In the genomic region with DNA sequence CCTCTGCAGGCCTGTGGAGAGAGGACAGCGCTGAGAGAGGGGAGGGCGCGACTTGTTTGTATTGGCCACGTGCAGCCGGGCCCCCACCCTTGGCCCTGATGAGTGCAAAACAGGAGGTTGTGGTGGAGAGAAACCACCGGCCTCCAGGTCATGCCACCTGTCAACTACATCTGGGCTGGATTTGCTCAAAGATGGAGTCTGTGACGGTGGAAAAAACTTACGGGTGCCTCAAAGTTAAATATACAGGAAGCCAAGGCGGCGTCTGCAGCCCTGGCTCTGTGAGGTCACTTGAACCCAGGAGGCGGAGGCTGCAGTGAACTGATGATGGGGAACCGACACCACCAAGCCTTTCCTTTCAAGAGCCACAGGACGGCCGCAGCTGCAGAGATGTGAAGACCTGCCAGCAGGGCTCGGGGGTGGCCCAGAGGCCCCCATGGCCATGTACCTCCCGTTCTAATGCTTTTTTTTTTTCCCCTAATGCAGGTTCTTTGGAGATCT, we compare ENCODE assay signal across 8 cellular contexts. TPM values are rescaled to one million over a fixed set of nuclear protein-coding genes. Genes with fewer than 3 reads are reported as not detected.
DNase-seq lines count a peak whose midpoint lies in the region; ATAC-seq, FAIRE-seq and TF ChIP-seq lines count a peak whose summit lies in the region.

No MANE protein-coding gene starts in this region.

- intact Hi-C loops in activated CD8-positive, alpha-beta T cell treated with anti-CD3 and anti-CD28 coated beads for 36 hours (cut with micrococcal nuclease) = no loop called here
- intact Hi-C loops in Calu3 (cut with micrococcal nuclease; ENCODE audit: unreplicated experiment) = no loop called here

- POLR2A ChIA-PET in activated CD8-positive, alpha-beta T cell treated with anti-CD3 and anti-CD28 coated beads for 36 hours (lab: Charles Lee) = no interaction called here

- H3K27ac Mint-ChIP-seq in activated CD8-positive, alpha-beta T cell treated with anti-CD3 and anti-CD28 coated beads for 36 hours = peak overlapping the region; percentile 25
- H3K27ac Mint-ChIP-seq in Calu3 (ENCODE audit: unreplicated experiment) = no peak overlapping the region

- DNase-seq in GM19239 (ENCODE audit: insufficient read length, low spot score) (no peak), putamen (ENCODE audit: low spot score) (no peak), Calu3 (no peak), NCI-H526 treated with DMSO at 0.1 percent for 48 hours (lab: John Stamatoyannopoulos, UW) (no peak), NCI-H1105 treated with DMSO at 0.1 percent for 48 hours (lab: John Stamatoyannopoulos, UW) (no peak)
- peak; percentile 82 for DNase-seq in activated CD8-positive, alpha-beta T cell treated with anti-CD3 and anti-CD28 coated beads for 36 hours
- peak; percentile 4 to 31 (median 10) for DNase-seq in stimulated activated CD4-positive, alpha-beta T cell treated with anti-CD3 and anti-CD28 coated beads, TNF-alpha, amount 100 ng/mL, for 1 hour (ENCODE audit: low read depth in 3 of 3, low spot score in 1 of 3)

- FAIRE-seq in GM19239 (lab: Jason Lieb, UNC) = peak; percentile 84

- no peaks in the 10 kb centered on the region for H3K27me3 Mint-ChIP-seq in activated CD8-positive, alpha-beta T cell treated with anti-CD3 and anti-CD28 coated beads for 36 hours
- H3K27me3 Mint-ChIP-seq in Calu3 (ENCODE audit: unreplicated experiment) = no peaks in the 10 kb centered on the region

- CTCF ChIA-PET in activated CD8-positive, alpha-beta T cell treated with anti-CD3 and anti-CD28 coated beads for 36 hours (lab: Charles Lee) = interaction anchor here (1.1 kb wide), 1 partner anchor 18 kb away, joined by 3 read pairs; no protein-coding TSS in a partner anchor
- CTCF ChIA-PET in Calu3 (lab: Charles Lee) = no interaction called here

- ATAC-seq in HG03108 (IDR thresholded peaks at IDR 0.05; ENCODE audit: unreplicated experiment) = peak; percentile 85
- ATAC-seq in activated CD8-positive, alpha-beta T cell treated with anti-CD3 and anti-CD28 coated beads for 36 hours = peak; percentile 78

- H3K9me3 Mint-ChIP-seq in activated CD8-positive, alpha-beta T cell treated with anti-CD3 and anti-CD28 coated beads for 36 hours = no peaks in the 10 kb centered on the region
- no peaks in the 10 kb centered on the region for H3K9me3 Mint-ChIP-seq in Calu3 (ENCODE audit: low read depth, unreplicated experiment)

- peak overlapping the region; percentile 21 for H3K4me3 Mint-ChIP-seq in activated CD8-positive, alpha-beta T cell treated with anti-CD3 and anti-CD28 coated beads for 36 hours
- no peak overlapping the region for H3K4me3 Mint-ChIP-seq in Calu3 (ENCODE audit: low read depth, unreplicated experiment)

- H3K4me1 Mint-ChIP-seq in activated CD8-positive, alpha-beta T cell treated with anti-CD3 and anti-CD28 coated beads for 36 hours (ENCODE audit: low read depth) = peaks cover 28% of the 10 kb centered on the region
- H3K4me1 Mint-ChIP-seq in Calu3 (ENCODE audit: low read depth, unreplicated experiment) = no peaks in the 10 kb centered on the region

- no peaks in the 10 kb centered on the region for H3K36me3 Mint-ChIP-seq in activated CD8-positive, alpha-beta T cell treated with anti-CD3 and anti-CD28 coated beads for 36 hours (ENCODE audit: low read depth)
- H3K36me3 Mint-ChIP-seq in Calu3 (ENCODE audit: insufficient read depth, unreplicated experiment) = no peaks in the 10 kb centered on the region

- BruUV-seq in Calu3 (replicated peaks; lab: Mats Ljungman, UMichigan) = no TSS peak

- no peak for TF ChIP-seq CTCF in activated CD8-positive, alpha-beta T cell treated with anti-CD3 and anti-CD28 coated beads for 36 hours (IDR thresholded peaks at IDR 0.05)
- TF ChIP-seq CTCF in Calu3 (IDR thresholded peaks at IDR 0.05; ENCODE audit: unreplicated experiment) = no peak

RNA-seq across cellular contexts. Expression of a gene that starts 15.6 kb away (rescaled TPM):
- total RNA-seq in activated CD8-positive, alpha-beta T cell treated with anti-CD3 and anti-CD28 coated beads for 36 hours = 1 to 10 TPM; 1.1 to 1.4 TPM
- total RNA-seq in Calu3 (2022) = 2.2 and 3.4 TPM in 2 replicates

RNA-seq across cellular contexts. Expression of a gene that starts 46.5 kb away (rescaled TPM):
- total RNA-seq in activated CD8-positive, alpha-beta T cell treated with anti-CD3 and anti-CD28 coated beads for 36 hours = 10 to 100 TPM; 59.9 to 62.9 TPM
- total RNA-seq in Calu3 (2022) = 19.7 and 25.2 TPM in 2 replicates

Comparison
In these comparisons a context has a peak if more than half of its experiments do, and no peak if none do; other contexts are left out.
1. DNase-seq: peak in activated CD8-positive, alpha-beta T cell treated with anti-CD3 and anti-CD28 coated beads for 36 hours (single experiment) and stimulated activated CD4-positive, alpha-beta T cell treated with anti-CD3 and anti-CD28 coated beads, TNF-alpha, amount 100 ng/mL, for 1 hour (3 of 3); none in GM19239 (single experiment), putamen (single experiment), Calu3 (single experiment), NCI-H526 treated with DMSO at 0.1 percent for 48 hours (single experiment) and NCI-H1105 treated with DMSO at 0.1 percent for 48 hours (single experiment).